ENCODE assay signal across 8 cellular contexts in the genomic region with DNA sequence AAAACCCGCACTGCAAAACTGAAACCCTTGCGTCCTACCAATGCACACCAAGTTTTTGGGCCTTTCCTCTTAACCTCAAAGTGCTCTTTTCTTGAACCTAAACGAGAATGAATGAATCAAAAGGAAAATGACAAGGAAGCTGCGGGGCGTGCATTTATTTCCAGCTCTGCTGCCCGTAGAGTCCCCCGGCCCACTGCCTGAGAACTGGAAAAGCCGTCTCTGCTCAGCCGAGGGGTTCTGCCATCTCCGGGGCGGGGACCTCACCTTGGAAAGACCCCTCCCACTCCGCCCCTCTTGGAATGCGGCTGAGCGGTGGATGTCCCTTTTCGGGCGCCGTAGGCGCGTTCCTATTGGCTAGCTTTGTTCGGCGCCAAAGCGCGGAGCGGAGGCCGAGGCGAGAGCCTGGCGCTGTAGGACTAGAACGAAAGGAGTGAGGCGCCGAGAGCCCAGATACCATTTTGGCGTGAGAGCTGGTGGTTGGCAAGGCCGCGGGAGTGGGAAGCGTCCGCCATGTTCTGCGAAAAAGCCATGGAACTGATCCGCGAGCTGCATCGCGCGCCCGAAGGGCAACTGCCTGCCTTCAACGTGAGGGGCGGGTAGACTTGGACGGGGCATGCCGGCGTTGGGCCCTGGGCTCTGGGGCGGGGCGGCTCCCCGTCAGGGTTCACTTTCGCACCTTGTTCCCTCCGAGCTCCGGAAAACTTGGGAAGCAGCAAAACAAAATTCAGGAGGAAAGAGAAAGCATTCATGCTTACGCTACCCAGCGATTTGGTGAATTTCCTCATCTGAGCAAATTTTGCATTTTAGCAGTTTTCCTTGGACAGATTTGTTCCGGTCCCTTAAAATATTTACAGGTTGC. TPM values are rescaled to one million over a fixed set of nuclear protein-coding genes. Genes with fewer than 3 reads are reported as not detected.
DNase-seq lines count a peak whose midpoint lies in the region; ATAC-seq, FAIRE-seq and TF ChIP-seq lines count a peak whose summit lies in the region.

A gene (plus strand): TSS at position 363 of the 859 bp plus-strand sequence. CDS start 148 bp downstream, at position 511.

- H3K9me2 ChIP-seq in Loucy (replicated peaks; ENCODE audit: low read depth, low read length): no peaks in the 10 kb centered on the region

- TF ChIP-seq EP300 in stomach (IDR thresholded peaks at IDR 0.05): no peak

- no peak within 1 kb of the TSS for H3K4ac ChIP-seq in H9 (ENCODE audit: low read depth, low read length)

- H3K4me3 Mint-ChIP-seq in H9: peak within 1 kb of the TSS; percentile 91 to 94
- H3K4me3 Mint-ChIP-seq in neural progenitor cell: peak within 1 kb of the TSS; percentile 96

- TF ChIP-seq CTCF in H9 (conservative IDR thresholded peaks at IDR 0.05) (no peak), Loucy (conservative IDR thresholded peaks at IDR 0.05; ENCODE audit: low read length) (no peak), foreskin keratinocyte (conservative IDR thresholded peaks at IDR 0.05) (peak; percentile 10), neural progenitor cell (IDR thresholded peaks at IDR 0.05) (peak; percentile 3), stomach (IDR thresholded peaks at IDR 0.05) (no peak)

- H2BK5ac ChIP-seq in H9 (ENCODE audit: insufficient read length, low read length): no peak within 1 kb of the TSS

- peak within 1 kb of the TSS; percentile 81 for H2AFZ ChIP-seq in H9 (ENCODE audit: low read length)
- H2AFZ ChIP-seq in Loucy (ENCODE audit: low read length): peak within 1 kb of the TSS; percentile 87
- peak within 1 kb of the TSS; percentile 93 for H2AFZ ChIP-seq in neural progenitor cell (replicated peaks)

- H3K4me2 ChIP-seq in H9 (ENCODE audit: insufficient read depth, insufficient read length, low read length) (peak within 1 kb of the TSS; percentile 89), Loucy (ENCODE audit: low read depth, low read length, poor library complexity, severe bottlenecking) (peak within 1 kb of the TSS; percentile 86), neural progenitor cell (peak within 1 kb of the TSS; percentile 94)

- H4K91ac ChIP-seq in H9 (ENCODE audit: insufficient read length, low read depth, low read length): no peak within 1 kb of the TSS

- H3K27me3 Mint-ChIP-seq in H9 (ENCODE audit: low read depth) (peaks cover 5% of the 10 kb centered on the region), neural progenitor cell (ENCODE audit: insufficient read depth, low read depth) (peaks cover 8% of the 10 kb centered on the region)

- WGBS in H9 (ENCODE audit: extremely low coverage, insufficient read length, low lambda C conversion rate): no CpG with 5 or more reads among the region's 56 CpGs
- WGBS in stomach, 5 donors: 1 to 2% (median 1%) methylated on average over 46 to 56 of the region's 56 CpGs

- H4K8ac ChIP-seq in H9 (replicated peaks; ENCODE audit: insufficient read length, low read depth, low read length): no peak within 1 kb of the TSS

- peaks cover 2% of the 10 kb centered on the region for H3K23me2 ChIP-seq in H9 (ENCODE audit: insufficient read length, low read depth, low read length, poor library complexity, severe bottlenecking)

- H3K14ac ChIP-seq in H9 (ENCODE audit: insufficient read depth, low read length): peak within 1 kb of the TSS; percentile 98

- H3K36me3 ChIP-seq in Loucy (ENCODE audit: insufficient read depth, low read length) (no peaks in the 10 kb centered on the region), neural progenitor cell (no peaks in the 10 kb centered on the region), stomach (no peaks in the 10 kb centered on the region)

- H3F3A ChIP-seq in Loucy (ENCODE audit: low read depth) (no peaks in the 10 kb centered on the region), neural progenitor cell (ENCODE audit: low read depth) (peaks cover 3% of the 10 kb centered on the region)

- peak; percentile 94 for FAIRE-seq in G401.6 (lab: Jason Lieb, UNC)

- H3K18ac ChIP-seq in H9 (ENCODE audit: insufficient read length, low read depth, low read length): peak within 1 kb of the TSS; percentile 92

- H3K9me3 ChIP-seq in H9 (ENCODE audit: control insufficient read depth, low read depth, low read length): peaks cover 9% of the 10 kb centered on the region
- H3K9me3 ChIP-seq in Loucy (ENCODE audit: insufficient read depth, low read depth, low read length): peaks cover 11% of the 10 kb centered on the region; the same call in 1 of the 2 replicates
- no peaks in the 10 kb centered on the region for H3K9me3 ChIP-seq in neural progenitor cell (ENCODE audit: low read depth)
- peaks cover 10 to 23% (median 13%) of the 10 kb centered on the region in 4 donors for H3K9me3 ChIP-seq in stomach

- peaks cover 24 to 27% of the 10 kb centered on the region in 2 experiments for H3K9me3 Mint-ChIP-seq in H9
- peaks cover 19% of the 10 kb centered on the region for H3K9me3 Mint-ChIP-seq in neural progenitor cell

- peak; percentile 91 for ATAC-seq in foreskin keratinocyte

- H2BK120ac ChIP-seq in H9 (ENCODE audit: low read depth, low read length, poor library complexity, severe bottlenecking): no peak within 1 kb of the TSS

- H2AK5ac ChIP-seq in H9 (ENCODE audit: insufficient read length, low read length): no peak within 1 kb of the TSS

- no peak within 1 kb of the TSS for H2BK15ac ChIP-seq in H9 (ENCODE audit: low read depth, low read length)

- intact Hi-C loops in stomach (cut with DNase I; ENCODE audit: low total_unique reads): no loop called here

- TF ChIP-seq POLR2A in Raji (IDR thresholded peaks at IDR 0.05; ENCODE audit: insufficient read depth, low read depth, low read length) (peak; percentile 92), stomach (IDR thresholded peaks at IDR 0.05) (no peak)

- no peaks in the 10 kb centered on the region for H3K27me3 ChIP-seq in H9 (ENCODE audit: insufficient read depth, low read length)
- H3K27me3 ChIP-seq in Loucy (ENCODE audit: insufficient read depth, low read length, poor library complexity, severe bottlenecking): no peaks in the 10 kb centered on the region
- H3K27me3 ChIP-seq in foreskin keratinocyte: no peaks in the 10 kb centered on the region
- no peaks in the 10 kb centered on the region for H3K27me3 ChIP-seq in neural progenitor cell
- no peaks in the 10 kb centered on the region for H3K27me3 ChIP-seq in stomach

- H3K4me1 ChIP-seq in H9 (ENCODE audit: insufficient read depth, low read length) (no peaks in the 10 kb centered on the region), Loucy (ENCODE audit: insufficient read depth, low read length, poor library complexity, severe bottlenecking) (peaks cover 11% of the 10 kb centered on the region), foreskin keratinocyte (no peaks in the 10 kb centered on the region), neural progenitor cell (peaks cover 15% of the 10 kb centered on the region), stomach (peaks cover 8 to 19% (median 11%) of the 10 kb centered on the region in 4 donors)

- DNase-seq in H9: peak; percentile 98
- peak; percentile 64 for DNase-seq in activated effector memory CD4-positive, alpha-beta T cell treated with Interleukin-2 at 50 U/mL for 16 hours
- peak; percentile 78 to 83 for DNase-seq in foreskin keratinocyte
- DNase-seq in neural progenitor cell (ENCODE audit: low spot score): peak; percentile 96
- peak; percentile 80 for DNase-seq in stomach

- peak within 1 kb of the TSS; percentile 79 for H3K27ac ChIP-seq in H9 (ENCODE audit: insufficient read length, low read depth, low read length)
- H3K27ac ChIP-seq in foreskin keratinocyte: peak within 1 kb of the TSS; percentile 68
- H3K27ac ChIP-seq in neural progenitor cell: peak within 1 kb of the TSS; percentile 69
- H3K27ac ChIP-seq in stomach: peak within 1 kb of the TSS in 4 of 5 donors; percentile 54 to 77 (median 70)

- peaks cover 12% of the 10 kb centered on the region; the same call in 1 of the 2 replicates for H3K79me2 ChIP-seq in H9 (ENCODE audit: insufficient read depth, low read length)
- H3K79me2 ChIP-seq in Loucy (ENCODE audit: insufficient read depth, low read length): peaks cover 46% of the 10 kb centered on the region
- H3K79me2 ChIP-seq in neural progenitor cell (ENCODE audit: low read depth): peaks cover 50% of the 10 kb centered on the region

- H3T11ph ChIP-seq in H9 (ENCODE audit: low read length): no peak within 1 kb of the TSS

- H3K4me1 Mint-ChIP-seq in H9: peaks cover 16% of the 10 kb centered on the region in 2 experiments
- H3K4me1 Mint-ChIP-seq in neural progenitor cell: peaks cover 19% of the 10 kb centered on the region

- peak within 1 kb of the TSS; percentile 81 for H3K4me3 ChIP-seq in Loucy (ENCODE audit: low read length, poor library complexity, severe bottlenecking)
- peak within 1 kb of the TSS; percentile 90 for H3K4me3 ChIP-seq in neural progenitor cell
- H3K4me3 ChIP-seq in stomach: peak within 1 kb of the TSS; percentile 60 to 82 (median 62)

- H3K9ac ChIP-seq in H9 (ENCODE audit: extremely low read depth, insufficient read length, low read length) (peak within 1 kb of the TSS; percentile 93), Loucy (ENCODE audit: low read depth, low read length, poor library complexity, severe bottlenecking) (peak within 1 kb of the TSS; percentile 90), neural progenitor cell (peak within 1 kb of the TSS; percentile 92)

- H3K23ac ChIP-seq in H9 (ENCODE audit: insufficient read length, low read depth, low read length): no peak within 1 kb of the TSS

- no peak within 1 kb of the TSS for H4K5ac ChIP-seq in H9 (ENCODE audit: insufficient read length, low read depth, low read length)

- no peaks in the 10 kb centered on the region for H3K79me1 ChIP-seq in H9 (ENCODE audit: insufficient read depth, low read depth, low read length, poor library complexity, severe bottlenecking)

- H3K27ac Mint-ChIP-seq in H9 (peak within 1 kb of the TSS; percentile 97 to 99 (median 98)), neural progenitor cell (peak within 1 kb of the TSS; percentile 96)

- no peak within 1 kb of the TSS for H2BK12ac ChIP-seq in H9 (ENCODE audit: insufficient read length, low read depth, low read length)

- H3K36me3 Mint-ChIP-seq in H9 (ENCODE audit: insufficient read depth in 1 of 3, low read depth in 3 of 3) (peaks cover 16 to 38% (median 28%) of the 10 kb centered on the region in 3 experiments), neural progenitor cell (peaks cover 2% of the 10 kb centered on the region)

- H2BK20ac ChIP-seq in H9 (ENCODE audit: low read depth, low read length, poor library complexity, severe bottlenecking): no peak within 1 kb of the TSS

- H4K20me1 ChIP-seq in H9 (ENCODE audit: control insufficient read depth, insufficient read depth, insufficient read length): no peaks in the 10 kb centered on the region
- H4K20me1 ChIP-seq in Loucy (ENCODE audit: insufficient read depth, low read length, poor library complexity, severe bottlenecking): peaks cover 4% of the 10 kb centered on the region
- H4K20me1 ChIP-seq in neural progenitor cell (ENCODE audit: low read depth): peaks cover 11% of the 10 kb centered on the region

- no peak within 1 kb of the TSS for H3K56ac ChIP-seq in H9 (ENCODE audit: insufficient read length, low read depth, low read length)

RNA-seq across cellular contexts. Expression of the gene that starts here (rescaled TPM):
- 74.3 and 74.5 TPM in 2 replicates for total RNA-seq in H9 (2021)
- total RNA-seq in foreskin keratinocyte: 23.2 and 27.3 TPM in 2 replicates
- 11.2 and 14.5 TPM in 2 replicates for polyA plus RNA-seq in foreskin keratinocyte
- 51.4 and 69.6 TPM in 2 replicates for total RNA-seq in neural progenitor cell (ENCODE audit: low replicate concordance)
- total RNA-seq in stomach: 1 to 10 TPM in 4 of 5 donors, not detected in 1; 1.0 to 9.4 (median 6.8) TPM
- polyA plus RNA-seq in stomach: 1 to 10 TPM; 1.1 to 2.8 (median 2.3) TPM

Comparison
In these comparisons a context has a peak if more than half of its experiments do, and no peak if none do; other contexts are left out.
1. Peak in every context shown above with its lines: DNase-seq, ATAC-seq, H3K4me3 ChIP-seq and H3K27ac ChIP-seq.
2. CTCF ChIP-seq: peak in foreskin keratinocyte (single experiment) and neural progenitor cell (single experiment); none in H9 (single experiment), Loucy (single experiment) and stomach (0 of 7).